Comparison of ENCODE assay signal across 18 cellular contexts in the genomic region with DNA sequence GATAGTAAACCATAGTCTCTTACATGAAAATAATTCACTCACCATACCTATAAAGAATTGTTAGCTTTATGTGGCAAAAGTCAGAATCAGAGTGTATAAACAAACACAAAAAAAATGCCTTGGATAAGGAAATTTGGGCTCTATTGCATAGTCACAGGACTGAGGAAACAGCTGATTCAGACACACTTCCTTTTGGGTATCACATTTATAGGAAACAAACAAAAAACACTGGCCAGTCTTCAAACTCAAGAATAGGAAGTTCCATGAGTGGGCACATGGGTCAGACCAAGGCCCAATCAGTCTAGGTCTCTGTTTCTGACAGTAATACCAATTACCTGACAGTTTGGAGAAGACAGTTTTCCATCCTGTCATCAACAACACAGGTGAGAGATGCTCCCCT. TPM values are rescaled to one million over a fixed set of nuclear protein-coding genes. Genes with fewer than 3 reads are reported as not detected.
A peak's percentile ranks its signal among the peaks of the same experiment; 100 is the strongest.
DNase-seq lines count a peak whose midpoint lies in the region; ATAC-seq, FAIRE-seq and TF ChIP-seq lines count a peak whose summit lies in the region.
"Had no signal": no experiment of that assay in that cellular context is flagged by ENCODE, and none has a peak within 500 bp of the region (broad histone marks: within the 10 kb centered on the region; RNA-seq: fewer than 3 reads in every experiment).

No MANE protein-coding gene starts in this region.

- BruUV-seq in HepG2 (replicated peaks; lab: Mats Ljungman, UMichigan) = no TSS peak

- TF ChIP-seq EP300 in HepG2 (IDR thresholded peaks at IDR 0.05; ENCODE audit: low read depth in 2 of 2, low read length in 2 of 2) (no peak), HepG2 (CRISPR knock-in tag; IDR thresholded peaks at IDR 0.05; ENCODE audit: borderline replicate concordance) (no peak)

- H3K36me3 ChIP-seq in liver (ENCODE audit: control insufficient read depth in 4 of 4, insufficient read depth in 3 of 4, low read depth in 1 of 4, low read length in 3 of 4) (peaks cover 0 to 3% (median 0%) of the 10 kb centered on the region in 4 donors), HepG2 (replicated peaks in 1 of 2; ENCODE audit: control insufficient read depth in 1 of 2, insufficient read depth in 2 of 2, low read length in 2 of 2) (peaks cover 4 to 5% of the 10 kb centered on the region in 2 experiments; a peak in 2 of 5 replicates), psoas muscle (ENCODE audit: insufficient read depth in 1 of 2, low read depth in 1 of 2) (peaks cover 4 to 75% of the 10 kb centered on the region in 2 donors)
- H3K36me3 ChIP-seq: MG63 had no signal

- H2BK15ac ChIP-seq in H9 (ENCODE audit: low read depth, low read length) = no peak overlapping the region

- no peak overlapping the region for H3K14ac ChIP-seq in H9 (ENCODE audit: insufficient read depth, low read length)

- in situ Hi-C loops in HepG2 (cut with HindIII; ENCODE audit: extremely low pct_ligation_motif_present, low pct_unique_long_range_greater_than_20kb) = no loop called here

- intact Hi-C loops in HepG2 (cut with micrococcal nuclease; ENCODE audit: unreplicated experiment) = loop anchor here (10.0 kb wide), 1 partner anchor 256 kb away; the partner anchor contains the start of gene TAAR9
- intact Hi-C loops in psoas muscle (cut with DNase I) = no loop called here

- DNase-seq in HepG2 (ENCODE audit: low spot score) (no peak), globus pallidus (ENCODE audit: low spot score) (peak; percentile 31), pulmonary artery endothelial cell (ENCODE audit: low read depth, low spot score) (peak; percentile 71), psoas muscle (no peak), H9 (no peak)
- DNase-seq: DMS 273 treated with DMSO at 0.1 percent for 48 hours, GOT3, IMR-90, Karpas-422, MG63, NCI-H1105, NCI-H1694, NCI-H510A treated with DMSO at 0.1 percent for 48 hours had no signal

- H3K4me2 ChIP-seq in HepG2 (ENCODE audit: low read depth, low read length) = no peak overlapping the region
- H3K4me2 ChIP-seq in H9 (ENCODE audit: insufficient read depth, insufficient read length, low read length) = no peak overlapping the region

- H3K4me3 ChIP-seq in liver (ENCODE audit: low read depth in 1 of 3, low read length in 3 of 3) (no peak overlapping the region), HepG2 (replicated peaks in 1 of 3; ENCODE audit: insufficient read depth in 1 of 3, low read depth in 2 of 3, low read length in 3 of 3) (no peak overlapping the region), psoas muscle (no peak overlapping the region)
- H3K4me3 ChIP-seq: MG63 had no signal

- no peaks in the 10 kb centered on the region for H3K23me2 ChIP-seq in H9 (ENCODE audit: insufficient read length, low read depth, low read length, poor library complexity, severe bottlenecking)

- no peak overlapping the region for H2BK12ac ChIP-seq in H9 (ENCODE audit: insufficient read length, low read depth, low read length)

- H2BK120ac ChIP-seq in H9 (ENCODE audit: low read depth, low read length, poor library complexity, severe bottlenecking) = no peak overlapping the region

- TF ChIP-seq RAD21 in liver (IDR thresholded peaks at IDR 0.05) (no peak), HepG2 (CRISPR knock-in tag; IDR thresholded peaks at IDR 0.05) (no peak)

- no peak for ATAC-seq in HepG2
- ATAC-seq in psoas muscle = no peak
- ATAC-seq in GM18907 (IDR thresholded peaks at IDR 0.05; ENCODE audit: unreplicated experiment) = no peak

- H2BK5ac ChIP-seq in H9 (ENCODE audit: insufficient read length, low read length) = no peak overlapping the region

- no peak for FAIRE-seq in HepG2 (lab: Jason Lieb, UNC)
- FAIRE-seq: GM12892 had no signal

- H3K27me3 ChIP-seq in liver (ENCODE audit: control insufficient read depth in 4 of 4, insufficient read depth in 4 of 4, low read length in 3 of 4) (no peaks in the 10 kb centered on the region), HepG2 (ENCODE audit: control insufficient read depth in 1 of 2, insufficient read depth in 2 of 2, low read length in 2 of 2) (no peaks in the 10 kb centered on the region), psoas muscle (ENCODE audit: insufficient read depth in 3 of 3, low read length in 2 of 3) (no peaks in the 10 kb centered on the region), H9 (ENCODE audit: insufficient read depth, low read length) (no peaks in the 10 kb centered on the region)
- H3K27me3 ChIP-seq: MG63 had no signal

- CTCF ChIA-PET in HepG2 (lab: Yijun Ruan, JAX; ENCODE audit: low intra/inter-chr PET ratio, low total read pairs) = no interaction called here

- H2AFZ ChIP-seq in HepG2 (ENCODE audit: low read length) (no peak overlapping the region), H9 (ENCODE audit: low read length) (no peak overlapping the region)

- H3T11ph ChIP-seq in H9 (ENCODE audit: low read length) = no peak overlapping the region

- no peak overlapping the region for H4K8ac ChIP-seq in H9 (replicated peaks; ENCODE audit: insufficient read length, low read depth, low read length)

- no peak overlapping the region for H3K18ac ChIP-seq in H9 (ENCODE audit: insufficient read length, low read depth, low read length)

- H3K27ac Mint-ChIP-seq in H9 = no peak overlapping the region

- H3K79me1 ChIP-seq in H9 (ENCODE audit: insufficient read depth, low read depth, low read length, poor library complexity, severe bottlenecking) = no peaks in the 10 kb centered on the region

- POLR2A ChIA-PET in HepG2 (lab: Yijun Ruan, JAX) = no interaction called here

- H2BK20ac ChIP-seq in H9 (ENCODE audit: low read depth, low read length, poor library complexity, severe bottlenecking) = no peak overlapping the region

- H3K27me3 Mint-ChIP-seq in H9 (ENCODE audit: low read depth) = no peaks in the 10 kb centered on the region

- no peaks in the 10 kb centered on the region for H3K4me1 Mint-ChIP-seq in H9

- H3K9ac ChIP-seq in liver (ENCODE audit: low read depth in 1 of 2, low read length in 2 of 2) (no peak overlapping the region), HepG2 (ENCODE audit: insufficient read depth, low read depth, low read length) (no peak overlapping the region), H9 (ENCODE audit: extremely low read depth, insufficient read length, low read length) (no peak overlapping the region)

- TF ChIP-seq CTCF in liver (IDR thresholded peaks at IDR 0.05; ENCODE audit: low read depth, low read length, missing input control) (no peak), HepG2 (CRISPR knock-in tag; IDR thresholded peaks at IDR 0.05) (no peak), psoas muscle (IDR thresholded peaks at IDR 0.05) (no peak), H9 (conservative IDR thresholded peaks at IDR 0.05) (no peak)

- no peak overlapping the region for H2AK5ac ChIP-seq in H9 (ENCODE audit: insufficient read length, low read length)

- no peaks in the 10 kb centered on the region for H3K4me1 ChIP-seq in liver (ENCODE audit: control insufficient read depth in 4 of 4, insufficient read depth in 4 of 4, low read length in 3 of 4)
- no peaks in the 10 kb centered on the region for H3K4me1 ChIP-seq in HepG2 (ENCODE audit: insufficient read depth, low read length)
- no peaks in the 10 kb centered on the region for H3K4me1 ChIP-seq in psoas muscle
- no peaks in the 10 kb centered on the region for H3K4me1 ChIP-seq in H9 (ENCODE audit: insufficient read depth, low read length)

- H3K4ac ChIP-seq in H9 (ENCODE audit: low read depth, low read length) = no peak overlapping the region

- H4K20me1 ChIP-seq in HepG2 (ENCODE audit: insufficient read depth, low read length) (no peaks in the 10 kb centered on the region), H9 (ENCODE audit: control insufficient read depth, insufficient read depth, insufficient read length) (no peaks in the 10 kb centered on the region)

- no peak overlapping the region for H3K23ac ChIP-seq in H9 (ENCODE audit: insufficient read length, low read depth, low read length)

- H3K79me2 ChIP-seq in HepG2 (ENCODE audit: insufficient read depth, low read length) = no peaks in the 10 kb centered on the region
- H3K79me2 ChIP-seq in H9 (ENCODE audit: insufficient read depth, low read length) = no peaks in the 10 kb centered on the region

- H3K36me3 Mint-ChIP-seq in H9 (ENCODE audit: insufficient read depth in 1 of 3, low read depth in 3 of 3) = peaks cover 24 to 51% (median 44%) of the 10 kb centered on the region in 3 experiments; a peak in 6 of 7 replicates

- no peak overlapping the region for H4K5ac ChIP-seq in H9 (ENCODE audit: insufficient read length, low read depth, low read length)

- H4K91ac ChIP-seq in H9 (ENCODE audit: insufficient read length, low read depth, low read length) = no peak overlapping the region

- H3K4me3 Mint-ChIP-seq in H9 = no peak overlapping the region

- no peaks in the 10 kb centered on the region for H3K9me3 Mint-ChIP-seq in H9

- no peak for TF ChIP-seq POLR2A in HepG2 (IDR thresholded peaks at IDR 0.05; ENCODE audit: insufficient read depth in 1 of 2, low read depth in 2 of 2, low read length in 2 of 2)

- no peak overlapping the region for H3K56ac ChIP-seq in H9 (ENCODE audit: insufficient read length, low read depth, low read length)

- H3K27ac ChIP-seq in liver (ENCODE audit: low read depth in 1 of 2, low read length in 2 of 2) = no peak overlapping the region
- no peak overlapping the region for H3K27ac ChIP-seq in HepG2 (ENCODE audit: extremely low read length, insufficient read depth, low read length)
- no peak overlapping the region for H3K27ac ChIP-seq in psoas muscle
- H3K27ac ChIP-seq in H9 (ENCODE audit: insufficient read length, low read depth, low read length) = no peak overlapping the region

- H3K9me3 ChIP-seq in liver (ENCODE audit: control insufficient read depth in 4 of 4, low read length in 3 of 4) (no peaks in the 10 kb centered on the region), HepG2 (ENCODE audit: low read length) (no peaks in the 10 kb centered on the region), psoas muscle (no peaks in the 10 kb centered on the region), H9 (ENCODE audit: control insufficient read depth, low read depth, low read length) (no peaks in the 10 kb centered on the region)
- H3K9me3 ChIP-seq: MG63 had no signal

RNA-seq across cellular contexts. Expression of gene SLC18B1, which starts 8.0 kb away (rescaled TPM):
- 1 to 10 TPM; 5.6 to 6.7 TPM for total RNA-seq in liver
- polyA plus RNA-seq in liver = 1 to 10 TPM; 3.5 to 4.7 TPM
- total RNA-seq in HepG2 (2016; rRNA removed; fragmentation: Illumina TruSeq; extraction: Trizol) = 9.1 and 13.8 TPM in 2 replicates
- total RNA-seq in HepG2 (2016; cell fraction: cytosol; rRNA removed; fragmentation: Illumina TruSeq; extraction: Trizol; ENCODE audit: low read depth) = 2.6 and 3.7 TPM in 2 replicates
- total RNA-seq in HepG2 (2016; cell fraction: insoluble cytoplasmic fraction; rRNA removed; fragmentation: Illumina TruSeq; extraction: Trizol) = 9.3 and 14.3 TPM in 2 replicates
- 7.4 and 8.2 TPM in 2 replicates for total RNA-seq in HepG2 (2016; cell fraction: membrane; rRNA removed; fragmentation: Illumina TruSeq; extraction: Trizol)
- 12.6 and 14.0 TPM in 2 replicates for total RNA-seq in HepG2 (2016; cell fraction: nucleus; rRNA removed; fragmentation: Illumina TruSeq; extraction: Trizol)
- 9.8 and 11.4 TPM in 2 replicates for polyA plus RNA-seq in HepG2 (2011; rRNA removed)
- polyA plus RNA-seq in HepG2 (2011; cell fraction: cytosol; rRNA removed) = 5.6 and 9.6 TPM in 2 replicates
- polyA plus RNA-seq in HepG2 (2011; cell fraction: nucleus; rRNA removed) = 8.1 and 11.8 TPM in 2 replicates
- polyA plus RNA-seq in HepG2 (2012) = 10.7 and 13.7 TPM in 2 replicates
- polyA plus RNA-seq in HepG2 (2016; cell fraction: cytosol; fragmentation: Illumina TruSeq; extraction: Trizol; ENCODE audit: low read depth) = 3.2 TPM in 2 replicates
- 7.9 and 10.1 TPM in 2 replicates for polyA plus RNA-seq in HepG2 (2016; cell fraction: insoluble cytoplasmic fraction; fragmentation: Illumina TruSeq; extraction: Trizol; ENCODE audit: low read depth)
- 6.7 and 6.9 TPM in 2 replicates for polyA plus RNA-seq in HepG2 (2016; cell fraction: membrane; fragmentation: Illumina TruSeq; extraction: Trizol; ENCODE audit: low read depth)
- 22.4 and 23.0 TPM in 2 replicates for polyA plus RNA-seq in HepG2 (2016; cell fraction: nucleus; fragmentation: Illumina TruSeq; extraction: Trizol; ENCODE audit: insufficient read depth, low read depth)
- 10.6 and 11.6 TPM in 2 replicates for polyA minus RNA-seq in HepG2 (2011; rRNA and poly(A)+ RNA removed; ENCODE audit: low replicate concordance)
- polyA minus RNA-seq in HepG2 (2011; cell fraction: cytosol; rRNA and poly(A)+ RNA removed) = 6.4 and 7.6 TPM in 2 replicates
- 8.4 and 10.2 TPM in 2 replicates for polyA minus RNA-seq in HepG2 (2011; cell fraction: nucleus; rRNA and poly(A)+ RNA removed)
- total RNA-seq in pulmonary artery endothelial cell = 6.9 and 8.5 TPM in 2 replicates
- total RNA-seq in psoas muscle = 1 to 10 TPM in 2 of 4 donors, under 1 TPM in 2; 0.69 to 2.2 (median 1.3) TPM
- polyA plus RNA-seq in psoas muscle = 1 to 10 TPM; 1.1 to 2.0 (median 1.3) TPM
- 18.1 and 19.8 TPM in 2 replicates for total RNA-seq in H9 (2021)

RNA-seq across cellular contexts. Expression of gene RPS12, which starts 23.9 kb away (rescaled TPM):
- total RNA-seq in liver (100 to 1,000 TPM; 355 to 942 TPM), HepG2 (2016; rRNA removed; fragmentation: Illumina TruSeq; extraction: Trizol) (3,224 and 3,551 TPM in 2 replicates), pulmonary artery endothelial cell (1,067 and 1,861 TPM in 2 replicates), psoas muscle (100 to 1,000 TPM; 426 to 649 (median 594) TPM), H9 (2021) (1,381 and 1,382 TPM in 2 replicates)
- polyA plus RNA-seq in liver (1,000 to 10,000 TPM in 1 of 2 donors, 100 to 1,000 TPM in 1; 276 to 1,191 TPM), HepG2 (2011; rRNA removed) (6,343 and 7,346 TPM in 2 replicates), psoas muscle (1,000 to 10,000 TPM; 1,487 to 2,233 (median 1,787) TPM)
- total RNA-seq in HepG2 (2016; cell fraction: cytosol; rRNA removed; fragmentation: Illumina TruSeq; extraction: Trizol; ENCODE audit: low read depth) = 10,695 and 12,100 TPM in 2 replicates
- total RNA-seq in HepG2 (2016; cell fraction: insoluble cytoplasmic fraction; rRNA removed; fragmentation: Illumina TruSeq; extraction: Trizol) = 3,292 and 3,559 TPM in 2 replicates
- 12,582 and 12,681 TPM in 2 replicates for total RNA-seq in HepG2 (2016; cell fraction: membrane; rRNA removed; fragmentation: Illumina TruSeq; extraction: Trizol)
- total RNA-seq in HepG2 (2016; cell fraction: nucleus; rRNA removed; fragmentation: Illumina TruSeq; extraction: Trizol) = 1,009 and 1,091 TPM in 2 replicates
- polyA plus RNA-seq in HepG2 (2011; cell fraction: cytosol; rRNA removed) = 10,754 and 13,161 TPM in 2 replicates
- polyA plus RNA-seq in HepG2 (2011; cell fraction: nucleus; rRNA removed) = 1,380 and 1,587 TPM in 2 replicates
- 4,280 and 4,651 TPM in 2 replicates for polyA plus RNA-seq in HepG2 (2012)
- polyA plus RNA-seq in HepG2 (2016; cell fraction: cytosol; fragmentation: Illumina TruSeq; extraction: Trizol; ENCODE audit: low read depth) = 13,237 and 13,731 TPM in 2 replicates
- polyA plus RNA-seq in HepG2 (2016; cell fraction: insoluble cytoplasmic fraction; fragmentation: Illumina TruSeq; extraction: Trizol; ENCODE audit: low read depth) = 3,395 and 3,576 TPM in 2 replicates
- 11,484 and 12,144 TPM in 2 replicates for polyA plus RNA-seq in HepG2 (2016; cell fraction: membrane; fragmentation: Illumina TruSeq; extraction: Trizol; ENCODE audit: low read depth)
- 1,833 and 2,013 TPM in 2 replicates for polyA plus RNA-seq in HepG2 (2016; cell fraction: nucleus; fragmentation: Illumina TruSeq; extraction: Trizol; ENCODE audit: insufficient read depth, low read depth)
- polyA minus RNA-seq in HepG2 (2011; rRNA and poly(A)+ RNA removed; ENCODE audit: low replicate concordance) = 2,109 and 3,494 TPM in 2 replicates
- 1,100 and 1,176 TPM in 2 replicates for polyA minus RNA-seq in HepG2 (2011; cell fraction: cytosol; rRNA and poly(A)+ RNA removed)
- polyA minus RNA-seq in HepG2 (2011; cell fraction: nucleus; rRNA and poly(A)+ RNA removed) = 507 and 550 TPM in 2 replicates

RNA-seq across cellular contexts. Expression of gene VNN2, which starts 32.7 kb away (rescaled TPM):
- total RNA-seq in liver (10 to 100 TPM; 17.6 to 22.0 TPM), HepG2 (2016; rRNA removed; fragmentation: Illumina TruSeq; extraction: Trizol) (0.13 and 0.15 TPM in 2 replicates), pulmonary artery endothelial cell (not detected in 2 replicates), psoas muscle (1 to 10 TPM in 2 of 4 donors, under 1 TPM in 2; 0.88 to 1.8 (median 1.0) TPM), H9 (2021) (not detected in 2 replicates)
- polyA plus RNA-seq in liver (1 to 10 TPM; 1.6 to 4.6 TPM), HepG2 (2011; rRNA removed) (0.09 and 0.30 TPM in 2 replicates), psoas muscle (under 1 TPM in 2 of 3 donors, not detected in 1; 0.22 to 0.38 TPM)
- not detected in 2 replicates for total RNA-seq in HepG2 (2016; cell fraction: cytosol; rRNA removed; fragmentation: Illumina TruSeq; extraction: Trizol; ENCODE audit: low read depth)
- 0.13 TPM in 1 of 2 replicates, not detected in the other for total RNA-seq in HepG2 (2016; cell fraction: insoluble cytoplasmic fraction; rRNA removed; fragmentation: Illumina TruSeq; extraction: Trizol)
- 0.22 TPM in 1 of 2 replicates, not detected in the other for total RNA-seq in HepG2 (2016; cell fraction: membrane; rRNA removed; fragmentation: Illumina TruSeq; extraction: Trizol)
- total RNA-seq in HepG2 (2016; cell fraction: nucleus; rRNA removed; fragmentation: Illumina TruSeq; extraction: Trizol) = not detected in 2 replicates
- 0.03 and 0.28 TPM in 2 replicates for polyA plus RNA-seq in HepG2 (2011; cell fraction: cytosol; rRNA removed)
- polyA plus RNA-seq in HepG2 (2011; cell fraction: nucleus; rRNA removed) = not detected in 2 replicates
- polyA plus RNA-seq in HepG2 (2012) = 0.76 and 1.4 TPM in 2 replicates
- not detected in 2 replicates for polyA plus RNA-seq in HepG2 (2016; cell fraction: cytosol; fragmentation: Illumina TruSeq; extraction: Trizol; ENCODE audit: low read depth)
- not detected in 2 replicates for polyA plus RNA-seq in HepG2 (2016; cell fraction: insoluble cytoplasmic fraction; fragmentation: Illumina TruSeq; extraction: Trizol; ENCODE audit: low read depth)
- polyA plus RNA-seq in HepG2 (2016; cell fraction: membrane; fragmentation: Illumina TruSeq; extraction: Trizol; ENCODE audit: low read depth) = not detected in 2 replicates
- polyA plus RNA-seq in HepG2 (2016; cell fraction: nucleus; fragmentation: Illumina TruSeq; extraction: Trizol; ENCODE audit: insufficient read depth, low read depth) = not detected in 2 replicates
- not detected in 2 replicates for polyA minus RNA-seq in HepG2 (2011; rRNA and poly(A)+ RNA removed; ENCODE audit: low replicate concordance)
- polyA minus RNA-seq in HepG2 (2011; cell fraction: cytosol; rRNA and poly(A)+ RNA removed) = not detected in 2 replicates
- polyA minus RNA-seq in HepG2 (2011; cell fraction: nucleus; rRNA and poly(A)+ RNA removed) = not detected in 2 replicates
- total RNA-seq: A673, HT-29, IMR-90 had no signal
- polyA plus RNA-seq: IMR-90 had no signal

Comparison
In these comparisons a context has a peak if more than half of its experiments do, and no peak if none do; other contexts are left out.
1. RNA of gene VNN2, which starts 32.7 kb away (total RNA-seq): 17.6 to 22.0 TPM in liver; 0.88 to 1.8 TPM in psoas muscle, 0.13 to 0.22 TPM in HepG2, not detected in pulmonary artery endothelial cell and not detected in H9; every median in the first group is over 4 times any median in the second.
2. DNase-seq: peak in globus pallidus (single experiment) and pulmonary artery endothelial cell (single experiment); none in HepG2 (single experiment), psoas muscle (0 of 2) and H9 (single experiment).